13 cellular contexts compared by ENCODE assay signal in genomic region chr1:27967884-27968466, GRCh38. TPM values are rescaled to one million over a fixed set of nuclear protein-coding genes. Genes with fewer than 3 reads are reported as not detected.
DNase-seq lines count a peak whose midpoint lies in the region; ATAC-seq and TF ChIP-seq lines count a peak whose summit lies in the region.
"Had no signal": no experiment of that assay in that cellular context is flagged by ENCODE, and none has a peak within 500 bp of the region (broad histone marks: within the 10 kb centered on the region; RNA-seq: fewer than 3 reads in every experiment).

No MANE protein-coding gene starts in this region.

- no peaks in the 10 kb centered on the region for H3K9me3 ChIP-seq in CD4-positive, CD25-positive, alpha-beta regulatory T cell (ENCODE audit: control insufficient read depth in 2 of 2, low read length in 2 of 2)
- H3K9me3 ChIP-seq in osteoblast (ENCODE audit: low read depth, low read length) (no peaks in the 10 kb centered on the region), tibial artery (no peaks in the 10 kb centered on the region)

- no peak for TF ChIP-seq CTCF in HFFc6 (IDR thresholded peaks at IDR 0.05)
- no peak for TF ChIP-seq CTCF in endothelial cell (IDR thresholded peaks at IDR 0.05; ENCODE audit: unreplicated experiment)
- TF ChIP-seq CTCF in osteoblast (IDR thresholded peaks at IDR 0.05; ENCODE audit: extremely low read depth, low read depth, low read length): no peak
- TF ChIP-seq CTCF in GM13976 (IDR thresholded peaks at IDR 0.05; ENCODE audit: borderline replicate concordance, control extremely low read depth, extremely low read depth, insufficient read depth, missing control alignments): no peak
- TF ChIP-seq CTCF in tibial artery (IDR thresholded peaks at IDR 0.05): no peak

- no peaks in the 10 kb centered on the region for H4K20me1 ChIP-seq in osteoblast (ENCODE audit: insufficient read depth, low read length)

- H3K9me3 Mint-ChIP-seq in CD4-positive, CD25-positive, alpha-beta regulatory T cell: no peaks in the 10 kb centered on the region
- H3K9me3 Mint-ChIP-seq in HFFc6: no peaks in the 10 kb centered on the region
- H3K9me3 Mint-ChIP-seq in endothelial cell (ENCODE audit: unreplicated experiment): no peaks in the 10 kb centered on the region

- H3K79me2 ChIP-seq in osteoblast (ENCODE audit: insufficient read depth, low read length): peaks cover 19% of the 10 kb centered on the region

- peaks cover 23% of the 10 kb centered on the region for H3K36me3 Mint-ChIP-seq in CD4-positive, CD25-positive, alpha-beta regulatory T cell
- H3K36me3 Mint-ChIP-seq in HFFc6 (ENCODE audit: low read depth): peaks cover 17% of the 10 kb centered on the region; the same call in 1 of the 2 replicates
- H3K36me3 Mint-ChIP-seq in endothelial cell (ENCODE audit: low read depth, unreplicated experiment): peaks cover 22% of the 10 kb centered on the region

- H3K4me1 ChIP-seq in CD4-positive, CD25-positive, alpha-beta regulatory T cell (ENCODE audit: control insufficient read depth, insufficient read depth, low read length, poor library complexity, severe bottlenecking): peaks cover 11% of the 10 kb centered on the region
- H3K4me1 ChIP-seq in osteoblast (ENCODE audit: insufficient read depth, low read length) (peaks cover 48% of the 10 kb centered on the region), tibial artery (peaks cover 0 to 20% (median 8%) of the 10 kb centered on the region in 4 donors)

- in situ Hi-C loops in GM13976 (cut with MboI; ENCODE audit: low sequenced_read_pairs, unreplicated experiment): no loop called here

- H3K36me3 ChIP-seq in CD4-positive, CD25-positive, alpha-beta regulatory T cell (ENCODE audit: control insufficient read depth, insufficient read depth, low read length): peaks cover 58% of the 10 kb centered on the region
- H3K36me3 ChIP-seq in osteoblast (ENCODE audit: insufficient read depth, low read length) (peaks cover 28% of the 10 kb centered on the region), tibial artery (peaks cover 31 to 79% (median 53%) of the 10 kb centered on the region in 3 donors)

- H3K4me3 ChIP-seq in CD4-positive, CD25-positive, alpha-beta regulatory T cell (ENCODE audit: low read depth, low read length): no peak overlapping the region
- no peak overlapping the region for H3K4me3 ChIP-seq in osteoblast (ENCODE audit: insufficient read depth, low read length)
- no peak overlapping the region for H3K4me3 ChIP-seq in tibial artery

- H3K27me3 Mint-ChIP-seq in CD4-positive, CD25-positive, alpha-beta regulatory T cell: no peaks in the 10 kb centered on the region
- H3K27me3 Mint-ChIP-seq in HFFc6 (ENCODE audit: insufficient read depth) (peaks cover 6% of the 10 kb centered on the region; the same call in 1 of the 2 replicates), endothelial cell (ENCODE audit: unreplicated experiment) (peaks cover 2% of the 10 kb centered on the region)

- H3K4me3 Mint-ChIP-seq in CD4-positive, CD25-positive, alpha-beta regulatory T cell: no peak overlapping the region
- peak overlapping the region; percentile 54 for H3K4me3 Mint-ChIP-seq in HFFc6
- H3K4me3 Mint-ChIP-seq in endothelial cell (ENCODE audit: unreplicated experiment): peak overlapping the region; percentile 8

- H3K4me1 Mint-ChIP-seq in CD4-positive, CD25-positive, alpha-beta regulatory T cell: peaks cover 7 to 31% (median 21%) of the 10 kb centered on the region in 4 donors
- H3K4me1 Mint-ChIP-seq in HFFc6 (ENCODE audit: low read depth): peaks cover 51% of the 10 kb centered on the region
- no peaks in the 10 kb centered on the region for H3K4me1 Mint-ChIP-seq in endothelial cell (ENCODE audit: unreplicated experiment)

- no peaks in the 10 kb centered on the region for H3K27me3 ChIP-seq in CD4-positive, CD25-positive, alpha-beta regulatory T cell (ENCODE audit: control insufficient read depth, insufficient read depth, low read length)
- H3K27me3 ChIP-seq in osteoblast (ENCODE audit: insufficient read depth, low read length) (no peaks in the 10 kb centered on the region), tibial artery (no peaks in the 10 kb centered on the region)

- no peak for ATAC-seq in CD4-positive, CD25-positive, alpha-beta regulatory T cell (ENCODE audit: low read depth in 2 of 2)

- peak overlapping the region; percentile 49 to 70 (median 63) for H3K27ac Mint-ChIP-seq in CD4-positive, CD25-positive, alpha-beta regulatory T cell
- peak overlapping the region; percentile 95 for H3K27ac Mint-ChIP-seq in HFFc6
- H3K27ac Mint-ChIP-seq in endothelial cell (ENCODE audit: unreplicated experiment): peak overlapping the region; percentile 49

- no peak for DNase-seq in CD4-positive, CD25-positive, alpha-beta regulatory T cell
- no peak for DNase-seq in HFFc6
- DNase-seq in endothelial cell (ENCODE audit: low spot score): no peak
- no peak for DNase-seq in osteoblast (ENCODE audit: insufficient read length, low spot score, missing footprints)
- DNase-seq in GM13976 (ENCODE audit: low spot score): no peak
- DNase-seq in tibial artery: no peak
- no peak for DNase-seq in cortex of kidney (lab: John Stamatoyannopoulos, UW)
- DNase-seq in ecto neural progenitor cell (ENCODE audit: low spot score): no peak
- DNase-seq: effector CD8-positive, alpha-beta T cell; NCI-H2081 treated with DMSO at 0.1 percent for 48 hours; NCI-H82; stimulated activated CD4-positive, alpha-beta T cell treated with anti-CD3 and anti-CD28 coated beads, Interleukin-4, amount 100 ng/mL, for 1 hour; stimulated activated naive CD4-positive, alpha-beta T cell had no signal

- intact Hi-C loops in tibial artery (cut with DNase I; ENCODE audit: low total_unique reads): no loop called here

- H3K27ac ChIP-seq in CD4-positive, CD25-positive, alpha-beta regulatory T cell (ENCODE audit: insufficient read depth, low read length, poor library complexity, severe bottlenecking): no peak overlapping the region
- H3K27ac ChIP-seq in osteoblast (ENCODE audit: low read depth, low read length) (peak overlapping the region; percentile 93), tibial artery (no peak overlapping the region)

- no peak overlapping the region for H2AFZ ChIP-seq in osteoblast (ENCODE audit: low read length)

- peak overlapping the region; percentile 18 for H3K4me2 ChIP-seq in osteoblast (ENCODE audit: insufficient read depth, low read length)

RNA-seq across cellular contexts. Expression of gene XKR8, which starts 8.2 kb away (rescaled TPM):
- total RNA-seq in CD4-positive, CD25-positive, alpha-beta regulatory T cell: 9.1 TPM
- 10 to 100 TPM; 10.3 to 20.3 (median 17.9) TPM for polyA plus RNA-seq in CD4-positive, CD25-positive, alpha-beta regulatory T cell
- 10 to 100 TPM in 1 of 6 experiments, 1 to 10 TPM in 5; 8.0 to 10.7 (median 9.7) TPM for total RNA-seq in HFFc6 (2021; fragmentation: NEBNext Ultra II Directional; extraction: Animal tissue kit (Norgen Biotek cat#: 25700))
- total RNA-seq in endothelial cell (ENCODE audit: unreplicated experiment): 20.1 TPM
- 9.4 and 12.7 TPM in 2 replicates for total RNA-seq in osteoblast

RNA-seq across cellular contexts. Expression of gene SMPDL3B, which starts 33.2 kb away (rescaled TPM):
- 0.32 TPM for total RNA-seq in CD4-positive, CD25-positive, alpha-beta regulatory T cell
- polyA plus RNA-seq in CD4-positive, CD25-positive, alpha-beta regulatory T cell: under 1 TPM in 2 of 4 donors, not detected in 2; 0.24 to 0.50 TPM
- not detected for total RNA-seq in HFFc6 (2021; fragmentation: NEBNext Ultra II Directional; extraction: Animal tissue kit (Norgen Biotek cat#: 25700))
- total RNA-seq in endothelial cell (ENCODE audit: unreplicated experiment) (3.3 TPM), osteoblast (under 0.01 TPM in 1 of 2 replicates, not detected in the other)

RNA-seq across cellular contexts. Expression of gene RPA2, which starts 53.6 kb away (rescaled TPM):
- 36.6 TPM for total RNA-seq in CD4-positive, CD25-positive, alpha-beta regulatory T cell
- polyA plus RNA-seq in CD4-positive, CD25-positive, alpha-beta regulatory T cell: 100 to 1,000 TPM; 199 to 237 (median 206) TPM
- total RNA-seq in HFFc6 (2021; fragmentation: NEBNext Ultra II Directional; extraction: Animal tissue kit (Norgen Biotek cat#: 25700)): 10 to 100 TPM; 20.7 to 29.1 (median 23.8) TPM
- total RNA-seq in endothelial cell (ENCODE audit: unreplicated experiment) (34.6 TPM), osteoblast (20.6 and 49.8 TPM in 2 replicates)

Comparison
In these comparisons a context has a peak if more than half of its experiments do, and no peak if none do; other contexts are left out.
1. H3K4me3 Mint-ChIP-seq: peak in HFFc6 (single experiment) and endothelial cell (single experiment); none in CD4-positive, CD25-positive, alpha-beta regulatory T cell (0 of 4).
2. Peak in every context shown above with its lines, with median percentiles within 50 percentile points of each other: H3K27ac Mint-ChIP-seq.